ENCODE assay signal across 8 cellular contexts in the genomic region with DNA sequence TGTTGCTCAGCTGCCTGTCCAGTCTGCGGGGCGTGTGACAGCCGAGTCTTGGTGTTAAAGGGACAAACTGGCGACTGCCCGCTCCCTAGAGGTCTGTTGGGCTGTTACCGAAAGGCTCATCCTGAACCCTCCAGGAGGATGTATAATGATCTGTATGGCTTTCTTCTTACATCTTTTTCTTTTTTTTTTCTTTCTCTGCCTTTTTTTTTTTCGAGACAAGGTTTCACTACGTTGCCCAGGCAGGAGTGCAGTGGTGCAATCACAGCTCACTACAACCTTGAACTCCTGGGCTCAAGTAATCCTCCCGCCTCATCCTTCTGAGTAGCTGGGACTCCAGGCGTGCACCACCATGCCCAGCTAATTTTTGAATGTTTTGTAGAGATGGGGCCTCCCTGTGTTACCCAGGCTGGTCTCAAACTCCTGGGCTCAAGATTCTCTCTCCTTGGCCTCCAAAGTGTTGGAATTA. TPM values are rescaled to one million over a fixed set of nuclear protein-coding genes. Genes with fewer than 3 reads are reported as not detected.
DNase-seq lines count a peak whose midpoint lies in the region; ATAC-seq and TF ChIP-seq lines count a peak whose summit lies in the region.

No MANE protein-coding gene starts in this region.

- no peak for TF ChIP-seq CTCF in stomach (IDR thresholded peaks at IDR 0.05)

- peak overlapping the region; percentile 82 for H3K4me3 Mint-ChIP-seq in activated CD8-positive, alpha-beta T cell treated with anti-CD3 and anti-CD28 coated beads, Interleukin-2, amount 10 ng/mL, durations not matched to agents 7 days and 5 days

- H3K36me3 ChIP-seq in iPS-18a (ENCODE audit: control insufficient read depth, low read depth, low read length) (peaks cover 43% of the 10 kb centered on the region), stomach (peaks cover 24 to 76% (median 75%) of the 10 kb centered on the region in 4 donors)

- TF ChIP-seq EP300 in stomach (IDR thresholded peaks at IDR 0.05): no peak

- H3K4me3 ChIP-seq in iPS-18a (ENCODE audit: low read length) (peak overlapping the region; percentile 89), stomach (peak overlapping the region; percentile 84 to 92 (median 87))

- no peaks in the 10 kb centered on the region for H3K27me3 ChIP-seq in iPS-18a (ENCODE audit: control insufficient read depth, insufficient read depth, low read length)
- no peaks in the 10 kb centered on the region for H3K27me3 ChIP-seq in stomach

- peak overlapping the region; percentile 86 for H3K27ac Mint-ChIP-seq in activated CD8-positive, alpha-beta T cell treated with anti-CD3 and anti-CD28 coated beads, Interleukin-2, amount 10 ng/mL, durations not matched to agents 7 days and 5 days

- WGBS in stomach, 5 donors: 4 to 16% (median 5%) methylated on average over 7 to 10 of the region's 10 CpGs

- H3K9me3 Mint-ChIP-seq in activated CD8-positive, alpha-beta T cell treated with anti-CD3 and anti-CD28 coated beads, Interleukin-2, amount 10 ng/mL, durations not matched to agents 7 days and 5 days (ENCODE audit: insufficient read depth): no peaks in the 10 kb centered on the region

- TF ChIP-seq POLR2A in stomach (IDR thresholded peaks at IDR 0.05): no peak

- H3K27ac ChIP-seq in iPS-18a (ENCODE audit: low read length) (no peak overlapping the region), stomach (peak overlapping the region; percentile 81 to 97 (median 91))

- H3K36me3 Mint-ChIP-seq in activated CD8-positive, alpha-beta T cell treated with anti-CD3 and anti-CD28 coated beads, Interleukin-2, amount 10 ng/mL, durations not matched to agents 7 days and 5 days (ENCODE audit: low read depth): peaks cover 51% of the 10 kb centered on the region

- CTCF ChIA-PET in activated CD8-positive, alpha-beta T cell treated with anti-CD3 and anti-CD28 coated beads, Interleukin-2, amount 10 ng/mL, durations not matched to agents 7 days and 5 days (lab: Charles Lee): interaction anchor here (0.9 to 1.8 kb wide), 9 partner anchors 9 to 267 kb away, joined by 3 to 18 read pairs (median 4); partner anchors contain the start of genes DAGLB and ZDHHC4

- peak overlapping the region; percentile 75 for H3K9ac ChIP-seq in iPS-18a (ENCODE audit: low read length)

- intact Hi-C loops in stomach (cut with DNase I; ENCODE audit: low total_unique reads): no loop called here

- no peak for DNase-seq in activated CD8-positive, alpha-beta T cell treated with anti-CD3 and anti-CD28 coated beads, Interleukin-2, amount 10 ng/mL, durations not matched to agents 7 days and 5 days
- DNase-seq in stomach: no peak
- no peak for DNase-seq in ureter (ENCODE audit: low spot score)
- DNase-seq in activated CD8-positive, alpha-beta memory T cell treated with anti-CD3 and anti-CD28 coated beads for 24 hours: no peak

- H3K4me1 ChIP-seq in iPS-18a (ENCODE audit: control insufficient read depth, low read depth, low read length): peaks cover 4% of the 10 kb centered on the region
- H3K4me1 ChIP-seq in stomach: peaks cover 17 to 23% (median 21%) of the 10 kb centered on the region in 4 donors

- H3K9me3 ChIP-seq in iPS-18a (ENCODE audit: control insufficient read depth, low read depth, low read length) (no peaks in the 10 kb centered on the region), stomach (no peaks in the 10 kb centered on the region)

- ATAC-seq in GM18517 (IDR thresholded peaks at IDR 0.05; ENCODE audit: unreplicated experiment) (peak; percentile 27), HG03108 (IDR thresholded peaks at IDR 0.05; ENCODE audit: unreplicated experiment) (peak; percentile 7), HG03196 (IDR thresholded peaks at IDR 0.05; ENCODE audit: unreplicated experiment) (no peak)
- no peak for ATAC-seq in activated CD8-positive, alpha-beta T cell treated with anti-CD3 and anti-CD28 coated beads, Interleukin-2, amount 10 ng/mL, durations not matched to agents 7 days and 5 days

- peaks cover 20% of the 10 kb centered on the region for H3K4me1 Mint-ChIP-seq in activated CD8-positive, alpha-beta T cell treated with anti-CD3 and anti-CD28 coated beads, Interleukin-2, amount 10 ng/mL, durations not matched to agents 7 days and 5 days (ENCODE audit: low read depth)

- H3K27me3 Mint-ChIP-seq in activated CD8-positive, alpha-beta T cell treated with anti-CD3 and anti-CD28 coated beads, Interleukin-2, amount 10 ng/mL, durations not matched to agents 7 days and 5 days (ENCODE audit: low read depth): no peaks in the 10 kb centered on the region

- POLR2A ChIA-PET in activated CD8-positive, alpha-beta T cell treated with anti-CD3 and anti-CD28 coated beads, Interleukin-2, amount 10 ng/mL, durations not matched to agents 7 days and 5 days (lab: Charles Lee): interaction anchor here (0.9 to 4.0 kb wide), 3 partner anchors 10 to 14 kb away, joined by 3 to 24 read pairs (median 11); partner anchors contain the start of gene ZDHHC4

RNA-seq across cellular contexts. Expression of gene INTS15, which starts 0.9 kb away (rescaled TPM):
- 10 to 100 TPM; 40.9 to 42.7 TPM for total RNA-seq in activated CD8-positive, alpha-beta T cell treated with anti-CD3 and anti-CD28 coated beads, Interleukin-2, amount 10 ng/mL, durations not matched to agents 7 days and 5 days
- total RNA-seq in stomach (100 to 1,000 TPM in 1 of 5 donors, 10 to 100 TPM in 4; 12.7 to 203 (median 40.3) TPM), ureter (38.0 TPM)
- polyA plus RNA-seq in stomach: 10 to 100 TPM in 2 of 3 donors, 1 to 10 TPM in 1; 9.3 to 11.5 (median 10.7) TPM

RNA-seq across cellular contexts. Expression of gene ZDHHC4, which starts 13.4 kb away (rescaled TPM):
- total RNA-seq in activated CD8-positive, alpha-beta T cell treated with anti-CD3 and anti-CD28 coated beads, Interleukin-2, amount 10 ng/mL, durations not matched to agents 7 days and 5 days: 10 to 100 TPM; 29.3 to 35.7 TPM
- 10 to 100 TPM in 3 of 5 donors, 1 to 10 TPM in 2; 4.1 to 78.4 (median 22.8) TPM for total RNA-seq in stomach
- 10 to 100 TPM; 41.4 to 49.7 (median 46.4) TPM for polyA plus RNA-seq in stomach
- 54.4 TPM for total RNA-seq in ureter

RNA-seq across cellular contexts. Expression of gene ZNF853, which starts 24.7 kb away (rescaled TPM):
- 1 to 10 TPM in 1 of 2 experiments, under 1 TPM in 1; 0.78 to 1.0 TPM for total RNA-seq in activated CD8-positive, alpha-beta T cell treated with anti-CD3 and anti-CD28 coated beads, Interleukin-2, amount 10 ng/mL, durations not matched to agents 7 days and 5 days
- 10 to 100 TPM in 2 of 5 donors, 1 to 10 TPM in 3; 3.8 to 30.9 (median 8.6) TPM for total RNA-seq in stomach
- 1 to 10 TPM; 1.6 to 2.6 (median 2.0) TPM for polyA plus RNA-seq in stomach
- total RNA-seq in ureter: 9.4 TPM

RNA-seq across cellular contexts. Expression of gene GRID2IP, which starts 39.4 kb away (rescaled TPM):
- total RNA-seq in activated CD8-positive, alpha-beta T cell treated with anti-CD3 and anti-CD28 coated beads, Interleukin-2, amount 10 ng/mL, durations not matched to agents 7 days and 5 days: under 1 TPM in 1 of 2 experiments, not detected in 1; 0.21 TPM
- under 1 TPM in 1 of 5 donors, not detected in 4; 0.37 TPM for total RNA-seq in stomach
- polyA plus RNA-seq in stomach: under 1 TPM in 2 of 3 donors, not detected in 1; 0.23 to 0.25 TPM
- total RNA-seq in ureter: 2.6 TPM

RNA-seq across cellular contexts. Expression of gene ZNF316, which starts 46.4 kb away (rescaled TPM):
- total RNA-seq in activated CD8-positive, alpha-beta T cell treated with anti-CD3 and anti-CD28 coated beads, Interleukin-2, amount 10 ng/mL, durations not matched to agents 7 days and 5 days: 10 to 100 TPM; 24.2 to 26.8 TPM
- total RNA-seq in stomach (10 to 100 TPM; 13.4 to 62.6 (median 30.0) TPM), ureter (44.7 TPM)
- polyA plus RNA-seq in stomach: 10 to 100 TPM in 2 of 3 donors, 1 to 10 TPM in 1; 7.2 to 13.0 (median 10.8) TPM

Comparison
In these comparisons a context has a peak if more than half of its experiments do, and no peak if none do; other contexts are left out.
1. ATAC-seq: peak in GM18517 (single experiment) and HG03108 (single experiment); none in activated CD8-positive, alpha-beta T cell treated with anti-CD3 and anti-CD28 coated beads, Interleukin-2, amount 10 ng/mL, durations not matched to agents 7 days and 5 days (single experiment) and HG03196 (single experiment).